In genomic region chr14:102711946-102712345, GRCh38 we compare ENCODE assay signal across 14 cellular contexts.
DNase-seq lines count a peak whose midpoint lies in the region; ATAC-seq, FAIRE-seq and TF ChIP-seq lines count a peak whose summit lies in the region.
"Had no signal": no experiment of that assay in that cellular context is flagged by ENCODE, and none has a peak within 500 bp of the region (broad histone marks: within the 10 kb centered on the region; RNA-seq: fewer than 3 reads in every experiment).

No MANE protein-coding gene starts in this region.

- H3K36me3 Mint-ChIP-seq in activated CD8-positive, alpha-beta memory T cell treated with anti-CD3 and anti-CD28 coated beads, Interleukin-2, amount 10 ng/mL, durations not matched to agents 7 days and 5 days: peaks cover 11% of the 10 kb centered on the region

- H3K4me1 Mint-ChIP-seq in activated CD8-positive, alpha-beta memory T cell treated with anti-CD3 and anti-CD28 coated beads, Interleukin-2, amount 10 ng/mL, durations not matched to agents 7 days and 5 days: no peaks in the 10 kb centered on the region

- H3K4me2 ChIP-seq in HepG2 (ENCODE audit: low read depth, low read length): no peak overlapping the region

- no TSS peak for BruUV-seq in HepG2 (replicated peaks; lab: Mats Ljungman, UMichigan)

- H3K27me3 ChIP-seq in HepG2 (ENCODE audit: control insufficient read depth in 1 of 2, insufficient read depth in 2 of 2, low read length in 2 of 2): no peaks in the 10 kb centered on the region
- no peaks in the 10 kb centered on the region for H3K27me3 ChIP-seq in right lobe of liver
- no peaks in the 10 kb centered on the region for H3K27me3 ChIP-seq in kidney epithelial cell (ENCODE audit: control insufficient read depth, insufficient read depth, low read length)

- H3K27ac ChIP-seq in HepG2 (ENCODE audit: extremely low read length, insufficient read depth, low read length): no peak overlapping the region
- no peak overlapping the region for H3K27ac ChIP-seq in right lobe of liver
- peak overlapping the region; percentile 68 for H3K27ac ChIP-seq in SK-N-MC

- ATAC-seq in HepG2 (no peak), right lobe of liver (no peak)
- no peak for ATAC-seq in activated CD8-positive, alpha-beta memory T cell treated with anti-CD3 and anti-CD28 coated beads, Interleukin-2, amount 10 ng/mL, durations not matched to agents 7 days and 5 days
- ATAC-seq: Panc1 had no signal

- in situ Hi-C loops in HepG2 (cut with HindIII; ENCODE audit: extremely low pct_ligation_motif_present, low pct_unique_long_range_greater_than_20kb): no loop called here

- WGBS in HepG2 (ENCODE audit: low lambda C conversion rate): 92% methylated on average over 3 of the region's 3 CpGs
- WGBS in right lobe of liver (ENCODE audit: insufficient coverage, low coverage, low lambda C conversion rate, missing lambda C conversion rate): 86% methylated on average over 3 of the region's 3 CpGs

- no peak for TF ChIP-seq RAD21 in HepG2 (CRISPR knock-in tag; IDR thresholded peaks at IDR 0.05)

- no peak overlapping the region for H3K9ac ChIP-seq in HepG2 (ENCODE audit: insufficient read depth, low read depth, low read length)
- H3K9ac ChIP-seq in SK-N-MC (ENCODE audit: insufficient read length): no peak overlapping the region

- no peak overlapping the region for H2AFZ ChIP-seq in HepG2 (ENCODE audit: low read length)

- H3K36me3 ChIP-seq in HepG2 (replicated peaks in 1 of 2; ENCODE audit: control insufficient read depth in 1 of 2, insufficient read depth in 2 of 2, low read length in 2 of 2) (peaks cover 10 to 65% of the 10 kb centered on the region in 2 experiments), right lobe of liver (peaks cover 0 to 34% (median 7%) of the 10 kb centered on the region in 4 donors), SK-N-MC (ENCODE audit: insufficient read depth, low read length) (peaks cover 87% of the 10 kb centered on the region), kidney epithelial cell (ENCODE audit: control insufficient read depth, insufficient read depth, low read length) (no peaks in the 10 kb centered on the region)

- H3K4me1 ChIP-seq in HepG2 (ENCODE audit: insufficient read depth, low read length) (no peaks in the 10 kb centered on the region), right lobe of liver (no peaks in the 10 kb centered on the region)

- H4K20me1 ChIP-seq in HepG2 (ENCODE audit: insufficient read depth, low read length): peaks cover 1% of the 10 kb centered on the region; the same call in 1 of the 2 replicates

- POLR2A ChIA-PET in HepG2 (lab: Yijun Ruan, JAX): no interaction called here

- no peak for FAIRE-seq in HepG2 (lab: Jason Lieb, UNC)

- H3K4me3 Mint-ChIP-seq in activated CD8-positive, alpha-beta memory T cell treated with anti-CD3 and anti-CD28 coated beads, Interleukin-2, amount 10 ng/mL, durations not matched to agents 7 days and 5 days: no peak overlapping the region
- H3K4me3 Mint-ChIP-seq: CD4-positive, alpha-beta T cell had no signal

- no peak for TF ChIP-seq CTCF in HepG2 (CRISPR knock-in tag; IDR thresholded peaks at IDR 0.05)
- TF ChIP-seq CTCF in right lobe of liver (IDR thresholded peaks at IDR 0.05): no peak
- no peak for TF ChIP-seq CTCF in kidney epithelial cell (IDR thresholded peaks at IDR 0.05; ENCODE audit: insufficient read depth, low read length, poor library complexity, severe bottlenecking)

- intact Hi-C loops in HepG2 (cut with micrococcal nuclease; ENCODE audit: unreplicated experiment): no loop called here
- intact Hi-C loops in right lobe of liver (cut with DNase I): no loop called here

- H3K4me3 ChIP-seq in HepG2 (replicated peaks in 1 of 3; ENCODE audit: insufficient read depth in 1 of 3, low read depth in 2 of 3, low read length in 3 of 3) (no peak overlapping the region), right lobe of liver (no peak overlapping the region), SK-N-MC (no peak overlapping the region), kidney epithelial cell (ENCODE audit: low read depth, low read length) (no peak overlapping the region)

- TF ChIP-seq EP300 in HepG2 (IDR thresholded peaks at IDR 0.05; ENCODE audit: low read depth in 2 of 2, low read length in 2 of 2) (no peak), HepG2 (CRISPR knock-in tag; IDR thresholded peaks at IDR 0.05; ENCODE audit: borderline replicate concordance) (no peak)

- DNase-seq in HepG2 (ENCODE audit: low spot score) (peak; percentile 21), right lobe of liver (no peak), SK-N-MC (ENCODE audit: low read depth, low spot score) (no peak), kidney epithelial cell (ENCODE audit: low read depth) (peak; percentile 10), NCI-H345 (lab: John Stamatoyannopoulos, UW) (no peak), NCI-H146 treated with DMSO at 0.1 percent for 48 hours (lab: John Stamatoyannopoulos, UW; ENCODE audit: unreplicated experiment) (no peak)
- DNase-seq in activated CD8-positive, alpha-beta memory T cell treated with anti-CD3 and anti-CD28 coated beads, Interleukin-2, amount 10 ng/mL, durations not matched to agents 7 days and 5 days: no peak
- no peak for DNase-seq in activated CD4-positive, alpha-beta T cell treated with anti-CD3 and anti-CD28 coated beads, Interleukin-2, amount 50 U/mL, for 1 hour
- DNase-seq: CD4-positive, alpha-beta T cell; KG1; NCI-H2029; NCI-H526; Right ventricle myocardium superior had no signal

- H3K9me3 ChIP-seq in HepG2 (ENCODE audit: low read length) (no peaks in the 10 kb centered on the region), right lobe of liver (no peaks in the 10 kb centered on the region), SK-N-MC (ENCODE audit: low read depth, low read length) (no peaks in the 10 kb centered on the region)

- no peaks in the 10 kb centered on the region for H3K79me2 ChIP-seq in HepG2 (ENCODE audit: insufficient read depth, low read length)

- H3K27ac Mint-ChIP-seq in activated CD8-positive, alpha-beta memory T cell treated with anti-CD3 and anti-CD28 coated beads, Interleukin-2, amount 10 ng/mL, durations not matched to agents 7 days and 5 days: no peak overlapping the region
- H3K27ac Mint-ChIP-seq: CD4-positive, alpha-beta T cell had no signal

- no peaks in the 10 kb centered on the region for H3K9me3 Mint-ChIP-seq in activated CD8-positive, alpha-beta memory T cell treated with anti-CD3 and anti-CD28 coated beads, Interleukin-2, amount 10 ng/mL, durations not matched to agents 7 days and 5 days (ENCODE audit: low read depth)
- H3K9me3 Mint-ChIP-seq: CD4-positive, alpha-beta T cell had no signal

- H3K27me3 Mint-ChIP-seq in activated CD8-positive, alpha-beta memory T cell treated with anti-CD3 and anti-CD28 coated beads, Interleukin-2, amount 10 ng/mL, durations not matched to agents 7 days and 5 days: no peaks in the 10 kb centered on the region
- H3K27me3 Mint-ChIP-seq: CD4-positive, alpha-beta T cell had no signal

- no peak for TF ChIP-seq POLR2A in HepG2 (IDR thresholded peaks at IDR 0.05; ENCODE audit: insufficient read depth in 1 of 2, low read depth in 2 of 2, low read length in 2 of 2)
- no peak for TF ChIP-seq POLR2A in right lobe of liver (IDR thresholded peaks at IDR 0.05)

- CTCF ChIA-PET in HepG2 (lab: Yijun Ruan, JAX; ENCODE audit: low intra/inter-chr PET ratio, low total read pairs): no interaction called here
- CTCF ChIA-PET in activated CD8-positive, alpha-beta memory T cell treated with anti-CD3 and anti-CD28 coated beads, Interleukin-2, amount 10 ng/mL, durations not matched to agents 7 days and 5 days (lab: Charles Lee): interaction anchor here (0.7 to 1.8 kb wide), 2 partner anchors 17 to 419 kb away, joined by 3 to 8 read pairs; no protein-coding TSS in a partner anchor

TF ChIP-seq in HepG2, 621 proteins besides CTCF, POLR2A, EP300 and RAD21 (continues in another document):
- TF ChIP-seq SRF (IDR thresholded peaks at IDR 0.05; ENCODE audit: low read depth, low read length) (no peak), ZNF710 (CRISPR knock-in tag; IDR thresholded peaks at IDR 0.05; ENCODE audit: borderline replicate concordance) (no peak), ZBTB33 (CRISPR knock-in tag; IDR thresholded peaks at IDR 0.05) (0 out of 2 replicates have a peak, but pooled peaks have one; percentile 42), MXD3 (CRISPR knock-in tag; IDR thresholded peaks at IDR 0.05) (no peak), TCF12 (IDR thresholded peaks at IDR 0.05) (no peak), TCF12 (CRISPR knock-in tag; IDR thresholded peaks at IDR 0.05) (no peak), NFE2L2 (IDR thresholded peaks at IDR 0.05; ENCODE audit: low read length) (no peak)

Comparison
In these comparisons a context has a peak if more than half of its experiments do, and no peak if none do; other contexts are left out.
1. DNase-seq: peak in HepG2 (single experiment) and kidney epithelial cell (single experiment); none in right lobe of liver (0 of 3), SK-N-MC (single experiment), activated CD8-positive, alpha-beta memory T cell treated with anti-CD3 and anti-CD28 coated beads, Interleukin-2, amount 10 ng/mL, durations not matched to agents 7 days and 5 days (single experiment), NCI-H345 (single experiment), NCI-H146 treated with DMSO at 0.1 percent for 48 hours (single experiment) and activated CD4-positive, alpha-beta T cell treated with anti-CD3 and anti-CD28 coated beads, Interleukin-2, amount 50 U/mL, for 1 hour (single experiment).